ENCODE assay signal across 19 cellular contexts in genomic region chr2:187548658-187549057, GRCh38. TPM values are rescaled to one million over a fixed set of nuclear protein-coding genes. Genes with fewer than 3 reads are reported as not detected.
DNase-seq lines count a peak whose midpoint lies in the region; ATAC-seq, FAIRE-seq and TF ChIP-seq lines count a peak whose summit lies in the region.
"Had no signal": no experiment of that assay in that cellular context is flagged by ENCODE, and none has a peak within 500 bp of the region (broad histone marks: within the 10 kb centered on the region; RNA-seq: fewer than 3 reads in every experiment).

No MANE protein-coding gene starts in this region.

- dilution Hi-C loops in keratinocyte (cut with MboI; ENCODE audit: extremely low pct_ligation_motif_present, low sequenced_read_pairs) = no loop called here

- no peak for ATAC-seq in HG02642 (IDR thresholded peaks at IDR 0.05; ENCODE audit: poor library complexity, unreplicated experiment)
- ATAC-seq: left ventricle myocardium superior; naive thymus-derived CD8-positive, alpha-beta T cell; stimulated activated naive B cell treated with anti-CD40 and anti-IgM and Interleukin-4, amounts not matched to agents 10 μg/mL and 1 μg/mL and 100 μg/mL, for 72 hours; T-helper 17 cell had no signal

- no TSS peak for BruUV-seq in Calu3 (replicated peaks; lab: Mats Ljungman, UMichigan)

- CTCF ChIA-PET in Calu3 (lab: Charles Lee) = interaction anchor here (1.3 to 2.2 kb wide), 3 partner anchors 18 to 49 kb away, joined by 3 to 6 read pairs (median 6); no protein-coding TSS in a partner anchor

- H3K9me1 ChIP-seq in keratinocyte (ENCODE audit: control insufficient read depth, extremely low read depth, insufficient read depth, low read length) = no peaks in the 10 kb centered on the region

- H3K27ac ChIP-seq in astrocyte (ENCODE audit: low read depth, low read length) (peak overlapping the region; percentile 96), keratinocyte (ENCODE audit: control insufficient read depth, insufficient read depth, low read length) (no peak overlapping the region), skeletal muscle tissue (ENCODE audit: low read depth, low read length) (peak overlapping the region; percentile 50)
- H3K27ac ChIP-seq: cardiac muscle cell, RWPE1 had no signal

- H2AFZ ChIP-seq in astrocyte (ENCODE audit: low read depth, low read length) (no peak overlapping the region), keratinocyte (ENCODE audit: control insufficient read depth, low read length) (peak overlapping the region; percentile 48)

- no peak for DNase-seq in Calu3
- no peak for DNase-seq in astrocyte (ENCODE audit: low read depth)
- DNase-seq in keratinocyte (ENCODE audit: low read depth, low spot score) = no peak
- DNase-seq in head of caudate nucleus = no peak
- no peak for DNase-seq in NCI-H2107 (lab: John Stamatoyannopoulos, UW)
- no peak for DNase-seq in HAP-1 (ENCODE audit: low spot score in 2 of 2)
- DNase-seq: activated CD8-positive, alpha-beta memory T cell treated with anti-CD3 and anti-CD28 coated beads for 24 hours; left ventricle myocardium superior; naive thymus-derived CD8-positive, alpha-beta T cell; NCI-H1436 treated with DMSO at 0.1 percent for 48 hours; NCI-H345; stimulated activated CD4-positive, alpha-beta T cell treated with anti-CD3 and anti-CD28 coated beads, Interleukin-15, amount 100 ng/mL, for 24 hours; stimulated activated naive B cell treated with anti-CD40 and anti-IgM and Interleukin-4, amounts not matched to agents 10 μg/mL and 1 μg/mL and 100 μg/mL, for 72 hours; T-helper 17 cell had no signal

- H3K9ac ChIP-seq in astrocyte (ENCODE audit: low read length) (no peak overlapping the region), keratinocyte (ENCODE audit: control insufficient read depth, extremely low read depth, insufficient read depth, low read length) (no peak overlapping the region), skeletal muscle tissue (ENCODE audit: low read depth in 1 of 3, low read length in 3 of 3) (no peak overlapping the region)

- H3K4me3 Mint-ChIP-seq in Calu3 (ENCODE audit: low read depth, unreplicated experiment) (peak overlapping the region; percentile 43), astrocyte (ENCODE audit: unreplicated experiment) (no peak overlapping the region)
- H3K4me3 Mint-ChIP-seq: naive thymus-derived CD8-positive, alpha-beta T cell; stimulated activated naive B cell treated with anti-CD40 and anti-IgM and Interleukin-4, amounts not matched to agents 10 μg/mL and 1 μg/mL and 100 μg/mL, for 72 hours; T-helper 17 cell had no signal

- no peaks in the 10 kb centered on the region for H3K27me3 ChIP-seq in astrocyte (ENCODE audit: insufficient read depth, low read length)
- H3K27me3 ChIP-seq in keratinocyte (ENCODE audit: control insufficient read depth, extremely low read depth, insufficient read depth, low read length) = no peaks in the 10 kb centered on the region
- no peaks in the 10 kb centered on the region for H3K27me3 ChIP-seq in skeletal muscle tissue (ENCODE audit: control insufficient read depth in 3 of 3, insufficient read depth in 3 of 3, low read length in 3 of 3)
- H3K27me3 ChIP-seq in HAP-1 (ENCODE audit: low read depth) = no peaks in the 10 kb centered on the region
- H3K27me3 ChIP-seq: cardiac muscle cell had no signal

- H3K4me1 Mint-ChIP-seq in Calu3 (ENCODE audit: low read depth, unreplicated experiment) = peaks cover 59% of the 10 kb centered on the region
- peaks cover 36% of the 10 kb centered on the region for H3K4me1 Mint-ChIP-seq in astrocyte (ENCODE audit: low read depth, unreplicated experiment)
- H3K4me1 Mint-ChIP-seq: stimulated activated naive B cell treated with anti-CD40 and anti-IgM and Interleukin-4, amounts not matched to agents 10 μg/mL and 1 μg/mL and 100 μg/mL, for 72 hours; T-helper 17 cell had no signal

- no peak overlapping the region for H3K4me3 ChIP-seq in astrocyte (ENCODE audit: insufficient read depth, low read depth, low read length)
- H3K4me3 ChIP-seq in keratinocyte (ENCODE audit: control insufficient read depth in 2 of 3, extremely low read depth in 1 of 3, insufficient read depth in 2 of 3, low read depth in 1 of 3, low read length in 3 of 3) = no peak overlapping the region
- peak overlapping the region in 1 of 3 donors; percentile 10 for H3K4me3 ChIP-seq in skeletal muscle tissue (ENCODE audit: low read length in 3 of 3)
- H3K4me3 ChIP-seq in HAP-1 = no peak overlapping the region
- H3K4me3 ChIP-seq: cardiac muscle cell had no signal

- H3K27ac Mint-ChIP-seq in Calu3 (ENCODE audit: unreplicated experiment) (peak overlapping the region; percentile 88), astrocyte (ENCODE audit: unreplicated experiment) (peak overlapping the region; percentile 94)
- H3K27ac Mint-ChIP-seq: naive thymus-derived CD8-positive, alpha-beta T cell; stimulated activated naive B cell treated with anti-CD40 and anti-IgM and Interleukin-4, amounts not matched to agents 10 μg/mL and 1 μg/mL and 100 μg/mL, for 72 hours; T-helper 17 cell had no signal

- H3K9me3 Mint-ChIP-seq in Calu3 (ENCODE audit: low read depth, unreplicated experiment) (no peaks in the 10 kb centered on the region), astrocyte (ENCODE audit: unreplicated experiment) (no peaks in the 10 kb centered on the region)
- H3K9me3 Mint-ChIP-seq: naive thymus-derived CD8-positive, alpha-beta T cell; stimulated activated naive B cell treated with anti-CD40 and anti-IgM and Interleukin-4, amounts not matched to agents 10 μg/mL and 1 μg/mL and 100 μg/mL, for 72 hours had no signal

- H3K4me2 ChIP-seq in astrocyte (ENCODE audit: low read length) (peak overlapping the region; percentile 13), keratinocyte (ENCODE audit: control insufficient read depth, extremely low read depth, insufficient read depth, low read depth, low read length) (no peak overlapping the region)

- no peaks in the 10 kb centered on the region for H4K20me1 ChIP-seq in astrocyte (ENCODE audit: insufficient read depth, low read length)
- H4K20me1 ChIP-seq in keratinocyte (ENCODE audit: control insufficient read depth, extremely low read depth, insufficient read depth, low read length) = no peaks in the 10 kb centered on the region

- H3K4me1 ChIP-seq in astrocyte (ENCODE audit: insufficient read depth, low read length) (peaks cover 49% of the 10 kb centered on the region), keratinocyte (ENCODE audit: control insufficient read depth, extremely low read depth, insufficient read depth, low read length) (peaks cover 22% of the 10 kb centered on the region), skeletal muscle tissue (ENCODE audit: control insufficient read depth in 3 of 3, insufficient read depth in 3 of 3, low read length in 3 of 3) (peaks cover 4 to 22% (median 5%) of the 10 kb centered on the region in 3 donors), HAP-1 (no peaks in the 10 kb centered on the region)

- intact Hi-C loops in Calu3 (cut with micrococcal nuclease; ENCODE audit: unreplicated experiment) (no loop called here), head of caudate nucleus (cut with DNase I) (no loop called here)

- H3K36me3 ChIP-seq in astrocyte (ENCODE audit: insufficient read depth, low read length) = peaks cover 5% of the 10 kb centered on the region
- no peaks in the 10 kb centered on the region for H3K36me3 ChIP-seq in keratinocyte (ENCODE audit: control insufficient read depth in 2 of 2, extremely low read depth in 1 of 2, insufficient read depth in 2 of 2, low read length in 2 of 2)
- no peaks in the 10 kb centered on the region for H3K36me3 ChIP-seq in skeletal muscle tissue (ENCODE audit: control insufficient read depth in 3 of 3, insufficient read depth in 3 of 3, low read length in 3 of 3)
- H3K36me3 ChIP-seq in HAP-1 (replicated peaks) = no peaks in the 10 kb centered on the region
- H3K36me3 ChIP-seq: cardiac muscle cell had no signal

- in situ Hi-C loops in HAP-1 (cut with MboI; ENCODE audit: low sequenced_read_pairs) = no loop called here

- H3K9me3 ChIP-seq in astrocyte (ENCODE audit: insufficient read depth, low read depth, low read length) = no peaks in the 10 kb centered on the region
- no peaks in the 10 kb centered on the region for H3K9me3 ChIP-seq in keratinocyte (ENCODE audit: control insufficient read depth, low read depth, low read length)
- no peaks in the 10 kb centered on the region for H3K9me3 ChIP-seq in skeletal muscle tissue (ENCODE audit: control insufficient read depth in 3 of 3, low read length in 3 of 3)
- no peaks in the 10 kb centered on the region for H3K9me3 ChIP-seq in HAP-1

- TF ChIP-seq CTCF in Calu3 (IDR thresholded peaks at IDR 0.05; ENCODE audit: unreplicated experiment) (no peak), astrocyte (IDR thresholded peaks at IDR 0.05; ENCODE audit: insufficient read depth, low read depth, low read length) (no peak), keratinocyte (optimal IDR thresholded peaks at IDR 0.05 in 1 of 3, IDR thresholded peaks at IDR 0.05 in 1 of 3, conservative IDR thresholded peaks at IDR 0.05 in 1 of 3; ENCODE audit: extremely low read depth in 1 of 3, insufficient read depth in 2 of 3, low read length in 3 of 3) (no peak)

- H3K36me3 Mint-ChIP-seq in Calu3 (ENCODE audit: insufficient read depth, unreplicated experiment) (peaks cover 76% of the 10 kb centered on the region), astrocyte (ENCODE audit: low read depth, unreplicated experiment) (peaks cover 7% of the 10 kb centered on the region)
- H3K36me3 Mint-ChIP-seq: naive thymus-derived CD8-positive, alpha-beta T cell; stimulated activated naive B cell treated with anti-CD40 and anti-IgM and Interleukin-4, amounts not matched to agents 10 μg/mL and 1 μg/mL and 100 μg/mL, for 72 hours had no signal

- peaks cover 75% of the 10 kb centered on the region for H3K79me2 ChIP-seq in astrocyte (ENCODE audit: insufficient read depth, low read length)
- H3K79me2 ChIP-seq in keratinocyte (ENCODE audit: control insufficient read depth, insufficient read depth, low read length) = no peaks in the 10 kb centered on the region

- H3K27me3 Mint-ChIP-seq in Calu3 (ENCODE audit: unreplicated experiment) (no peaks in the 10 kb centered on the region), astrocyte (ENCODE audit: low read depth, unreplicated experiment) (no peaks in the 10 kb centered on the region)
- H3K27me3 Mint-ChIP-seq: stimulated activated naive B cell treated with anti-CD40 and anti-IgM and Interleukin-4, amounts not matched to agents 10 μg/mL and 1 μg/mL and 100 μg/mL, for 72 hours; T-helper 17 cell had no signal

- no peak for FAIRE-seq in astrocyte (lab: Jason Lieb, UNC)
- FAIRE-seq in keratinocyte (lab: Jason Lieb, UNC) = no peak
- FAIRE-seq: HTR-8/SVneo had no signal

RNA-seq across cellular contexts. Expression of gene TFPI, which starts 5.6 kb away (rescaled TPM):
- total RNA-seq in Calu3 (2022) (125 and 135 TPM in 2 replicates), astrocyte (52.9 and 56.6 TPM in 2 replicates), skeletal muscle tissue (47.0 TPM)
- 0.82 to 1.1 TPM (median 1.1 TPM) in 3 replicates for polyA plus RNA-seq in keratinocyte
- polyA plus RNA-seq in keratinocyte (2011; ENCODE audit: low read depth) = 1.4 TPM
- polyA plus RNA-seq in keratinocyte (2011; cell fraction: cytosol; rRNA removed) = 0.52 and 0.69 TPM in 2 replicates
- 2.7 and 3.1 TPM in 2 replicates for polyA plus RNA-seq in keratinocyte (2011; cell fraction: nucleus; rRNA removed)
- 0.42 and 0.83 TPM in 2 replicates for polyA plus RNA-seq in keratinocyte (2012; ENCODE audit: low replicate concordance)
- 0.30 to 1.6 TPM (median 1.5 TPM) in 3 replicates for polyA minus RNA-seq in keratinocyte
- polyA minus RNA-seq in keratinocyte (2011; cell fraction: cytosol; rRNA and poly(A)+ RNA removed) = not detected
- 2.2 and 4.0 TPM in 2 replicates for polyA minus RNA-seq in keratinocyte (2011; cell fraction: nucleus; rRNA and poly(A)+ RNA removed)
- total RNA-seq: naive thymus-derived CD8-positive, alpha-beta T cell had no signal
- polyA plus RNA-seq: naive thymus-derived CD8-positive, alpha-beta T cell had no signal
